Comparison of ENCODE assay signal across 1 cellular context in the genomic region with DNA sequence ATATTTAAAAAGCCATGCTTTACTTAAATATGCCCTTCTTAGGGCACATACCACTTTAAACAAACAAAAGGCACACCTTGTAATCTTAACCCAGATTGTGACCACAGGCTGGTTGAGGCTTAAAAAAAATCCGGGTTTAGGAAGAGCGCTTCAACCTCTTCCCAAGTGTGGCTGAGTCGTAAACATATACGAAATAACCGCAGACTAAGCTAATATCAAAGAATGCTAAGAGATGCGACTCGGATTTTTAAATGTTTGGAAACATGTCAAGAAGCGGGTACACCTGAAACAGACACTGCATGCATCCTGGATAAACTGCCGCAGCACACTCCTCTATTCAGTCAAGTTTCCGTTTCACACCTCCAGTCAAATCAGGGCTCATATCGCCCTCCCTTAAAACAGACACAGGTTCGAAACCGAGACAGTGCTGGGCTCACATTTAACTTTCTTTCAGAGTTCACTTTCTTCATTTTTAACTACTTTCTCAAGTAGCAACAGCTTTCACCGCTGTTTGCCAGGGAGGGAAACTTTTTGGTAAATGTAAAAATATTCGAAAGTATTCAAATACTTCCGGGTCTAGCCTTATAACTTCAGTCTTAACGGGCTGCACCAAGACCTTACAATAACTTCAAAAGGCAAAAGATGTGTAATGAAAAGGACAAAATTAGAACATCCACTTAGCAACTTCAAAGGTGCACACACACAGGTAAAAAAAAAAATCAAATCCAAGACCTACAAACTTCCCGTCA.
TF ChIP-seq lines count a peak whose summit lies in the region.

No MANE protein-coding gene starts in this region.

TF ChIP-seq in PFSK-1, 5 proteins besides CTCF, POLR2A, EP300 and RAD21:
- TF ChIP-seq REST (IDR thresholded peaks at IDR 0.05; ENCODE audit: insufficient read depth in 1 of 2, low read depth in 2 of 2, low read length in 2 of 2): no peak
- TF ChIP-seq POLR2AphosphoS5 (IDR thresholded peaks at IDR 0.05; ENCODE audit: low read depth, low read length): no peak
- 0 out of 2 replicates have a peak, but pooled peaks have one; percentile 1 for TF ChIP-seq TAF1 (IDR thresholded peaks at IDR 0.05; ENCODE audit: borderline replicate concordance, insufficient read depth, low read length)
- TF ChIP-seq FOXP2 (optimal IDR thresholded peaks at IDR 0.05; ENCODE audit: borderline replicate concordance, extremely low read depth, extremely low read length, insufficient read depth): no peak
TF ChIP-seq in PFSK-1: peak in this region for 1.
